1 cellular context compared by ENCODE assay signal in the genomic region with DNA sequence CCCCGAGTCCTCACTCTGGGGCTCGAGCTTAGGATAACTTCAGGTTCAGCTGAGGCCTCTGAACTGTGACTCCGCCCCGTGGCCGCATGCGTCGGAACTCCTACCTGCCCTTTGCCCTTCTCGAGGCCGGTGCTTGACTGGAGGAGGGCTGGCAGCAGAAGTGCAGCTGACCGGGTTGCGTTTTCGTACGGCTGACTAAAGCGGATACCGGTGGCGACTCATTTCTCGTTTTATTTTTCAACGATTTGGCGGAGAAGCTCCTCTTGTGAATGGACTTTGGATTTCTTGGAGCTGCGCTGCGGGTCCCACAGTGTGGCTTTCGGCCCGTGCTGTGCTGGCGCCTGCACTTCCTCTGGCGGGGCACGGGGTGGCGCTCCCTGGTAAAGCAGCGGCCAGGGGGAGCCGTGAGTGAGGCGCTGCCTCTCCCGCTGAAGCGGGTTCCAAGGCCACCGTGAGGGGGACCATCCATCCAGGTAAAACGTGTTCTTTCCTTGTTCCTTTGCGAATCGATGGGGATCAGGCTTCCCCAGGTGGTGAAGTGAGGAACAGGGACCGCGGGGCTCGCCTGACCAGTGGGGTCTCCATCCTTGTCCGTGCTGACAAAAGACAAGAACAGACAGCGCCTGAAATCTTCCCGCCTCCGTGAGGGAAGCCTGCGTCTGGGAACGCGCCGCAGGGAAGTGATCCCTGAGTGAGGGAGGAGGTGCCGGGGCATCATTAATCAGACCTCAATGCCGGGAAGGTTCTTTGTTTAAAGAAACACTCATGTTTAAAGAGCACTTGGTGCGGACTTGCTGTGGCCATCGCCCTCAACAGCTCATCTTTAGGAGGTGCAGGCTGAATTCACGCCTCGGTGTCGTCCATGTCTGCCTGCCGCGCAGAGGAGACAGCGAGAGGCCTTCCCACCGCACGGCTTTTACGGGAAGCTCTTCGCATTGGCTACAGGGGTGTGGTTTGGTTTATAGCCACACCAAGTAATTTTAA.
TF ChIP-seq lines count a peak whose summit lies in the region.

No MANE protein-coding gene starts in this region.

TF ChIP-seq in HepG2, 621 proteins besides CTCF, POLR2A, EP300 and RAD21 (continued from another document and continues in another):
- TF ChIP-seq, protein P1, sequence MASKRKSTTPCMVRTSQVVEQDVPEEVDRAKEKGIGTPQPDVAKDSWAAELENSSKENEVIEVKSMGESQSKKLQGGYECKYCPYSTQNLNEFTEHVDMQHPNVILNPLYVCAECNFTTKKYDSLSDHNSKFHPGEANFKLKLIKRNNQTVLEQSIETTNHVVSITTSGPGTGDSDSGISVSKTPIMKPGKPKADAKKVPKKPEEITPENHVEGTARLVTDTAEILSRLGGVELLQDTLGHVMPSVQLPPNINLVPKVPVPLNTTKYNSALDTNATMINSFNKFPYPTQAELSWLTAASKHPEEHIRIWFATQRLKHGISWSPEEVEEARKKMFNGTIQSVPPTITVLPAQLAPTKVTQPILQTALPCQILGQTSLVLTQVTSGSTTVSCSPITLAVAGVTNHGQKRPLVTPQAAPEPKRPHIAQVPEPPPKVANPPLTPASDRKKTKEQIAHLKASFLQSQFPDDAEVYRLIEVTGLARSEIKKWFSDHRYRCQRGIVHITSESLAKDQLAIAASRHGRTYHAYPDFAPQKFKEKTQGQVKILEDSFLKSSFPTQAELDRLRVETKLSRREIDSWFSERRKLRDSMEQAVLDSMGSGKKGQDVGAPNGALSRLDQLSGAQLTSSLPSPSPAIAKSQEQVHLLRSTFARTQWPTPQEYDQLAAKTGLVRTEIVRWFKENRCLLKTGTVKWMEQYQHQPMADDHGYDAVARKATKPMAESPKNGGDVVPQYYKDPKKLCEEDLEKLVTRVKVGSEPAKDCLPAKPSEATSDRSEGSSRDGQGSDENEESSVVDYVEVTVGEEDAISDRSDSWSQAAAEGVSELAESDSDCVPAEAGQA (IDR thresholded peaks at IDR 0.05; ENCODE audit: low read depth) = peak; percentile 55; the same call in 1 of the 2 replicates
- TF ChIP-seq, protein P1 (CRISPR knock-in tag; IDR thresholded peaks at IDR 0.05; ENCODE audit: borderline replicate concordance) = no peak
- TF ChIP-seq ZMYM2 (CRISPR knock-in tag; IDR thresholded peaks at IDR 0.05) (peak; percentile 21; the same call in 1 of the 2 replicates), TBX3 (IDR thresholded peaks at IDR 0.05; ENCODE audit: borderline replicate concordance) (no peak; the same call in 1 of the 2 replicates), ZBTB7A (CRISPR knock-in tag; IDR thresholded peaks at IDR 0.05) (peak; percentile 88), ZNF160 (CRISPR knock-in tag; IDR thresholded peaks at IDR 0.05) (0 out of 2 replicates have a peak, but pooled peaks have one; percentile 29), ZNF460 (CRISPR knock-in tag; IDR thresholded peaks at IDR 0.05; ENCODE audit: borderline replicate concordance) (no peak), ZNF691 (CRISPR knock-in tag; IDR thresholded peaks at IDR 0.05; ENCODE audit: borderline replicate concordance, low read depth) (peak; percentile 93), ERF (CRISPR knock-in tag; IDR thresholded peaks at IDR 0.05) (peak; percentile 65; the same call in 1 of the 2 replicates), ZNF251 (CRISPR knock-in tag; IDR thresholded peaks at IDR 0.05) (no peak), ZSCAN30 (CRISPR knock-in tag; IDR thresholded peaks at IDR 0.05) (no peak; the same call in 1 of the 2 replicates), RARG (CRISPR knock-in tag; IDR thresholded peaks at IDR 0.05; ENCODE audit: low read depth) (0 out of 2 replicates have a peak, but pooled peaks have one; percentile 52), XRCC5 (optimal IDR thresholded peaks at IDR 0.05; ENCODE audit: low read length) (peak; percentile 86), CCDC6 (CRISPR knock-in tag; IDR thresholded peaks at IDR 0.05) (peak; percentile 27; the same call in 1 of the 2 replicates), ZBTB42 (CRISPR knock-in tag; IDR thresholded peaks at IDR 0.05) (no peak), ZNF615 (CRISPR knock-in tag; IDR thresholded peaks at IDR 0.05; ENCODE audit: borderline replicate concordance) (0 out of 2 replicates have a peak, but pooled peaks have one; percentile 17), MIXL1 (CRISPR knock-in tag; IDR thresholded peaks at IDR 0.05) (no peak), RARA (CRISPR knock-in tag; IDR thresholded peaks at IDR 0.05) (peak; percentile 68), ZHX1 (CRISPR knock-in tag; IDR thresholded peaks at IDR 0.05; ENCODE audit: low read depth) (0 out of 2 replicates have a peak, but pooled peaks have one; percentile 37), ISL2 (CRISPR knock-in tag; IDR thresholded peaks at IDR 0.05) (peak; percentile 60; the same call in 1 of the 2 replicates), RBFOX2 (IDR thresholded peaks at IDR 0.05; ENCODE audit: low read depth, low read length) (peak; percentile 68; the same call in 1 of the 2 replicates), HIVEP1 (CRISPR knock-in tag; IDR thresholded peaks at IDR 0.05) (peak; percentile 66), ZNF713 (CRISPR knock-in tag; IDR thresholded peaks at IDR 0.05) (no peak; the same call in 1 of the 2 replicates), NFYC (CRISPR knock-in tag; IDR thresholded peaks at IDR 0.05) (no peak; the same call in 1 of the 2 replicates), SRY (CRISPR knock-in tag; IDR thresholded peaks at IDR 0.05) (peak; percentile 81), DZIP1 (CRISPR knock-in tag; IDR thresholded peaks at IDR 0.05) (0 out of 2 replicates have a peak, but pooled peaks have one; percentile 40), FLYWCH1 (CRISPR knock-in tag; IDR thresholded peaks at IDR 0.05) (peak; percentile 17; the same call in 1 of the 2 replicates), ZNF3 (CRISPR knock-in tag; IDR thresholded peaks at IDR 0.05) (no peak), HOMEZ (CRISPR knock-in tag; IDR thresholded peaks at IDR 0.05; ENCODE audit: low read depth) (0 out of 2 replicates have a peak, but pooled peaks have one; percentile 71), KLF15 (CRISPR knock-in tag; IDR thresholded peaks at IDR 0.05; ENCODE audit: borderline replicate concordance) (peak; percentile 30; the same call in 1 of the 2 replicates), ZNF547 (CRISPR knock-in tag; IDR thresholded peaks at IDR 0.05) (peak; percentile 95), ELF3 (CRISPR knock-in tag; IDR thresholded peaks at IDR 0.05) (peak; percentile 50; the same call in 1 of the 2 replicates), NFE2 (CRISPR knock-in tag; IDR thresholded peaks at IDR 0.05) (no peak), YEATS2 (CRISPR knock-in tag; IDR thresholded peaks at IDR 0.05; ENCODE audit: borderline replicate concordance) (no peak; the same call in 1 of the 2 replicates), PRPF4 (IDR thresholded peaks at IDR 0.05; ENCODE audit: low read depth, low read length, poor library complexity, severe bottlenecking) (no peak)
- TF ChIP-seq, protein P2, sequence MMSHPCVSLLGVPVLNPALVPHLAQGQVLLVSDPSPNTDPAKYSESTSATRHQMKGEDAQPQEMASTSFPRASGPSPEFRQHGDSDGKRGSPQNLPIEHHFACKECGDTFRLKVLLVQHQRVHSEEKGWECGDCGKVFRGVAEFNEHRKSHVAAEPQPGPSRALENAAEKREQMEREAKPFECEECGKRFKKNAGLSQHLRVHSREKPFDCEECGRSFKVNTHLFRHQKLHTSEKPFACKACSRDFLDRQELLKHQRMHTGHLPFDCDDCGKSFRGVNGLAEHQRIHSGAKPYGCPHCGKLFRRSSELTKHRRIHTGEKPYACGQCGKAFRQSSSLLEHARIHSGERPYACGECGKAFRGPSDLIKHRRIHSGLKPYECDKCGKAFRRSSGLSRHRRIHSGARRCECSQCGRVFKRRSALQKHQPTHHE (CRISPR knock-in tag; IDR thresholded peaks at IDR 0.05; ENCODE audit: borderline replicate concordance) = no peak; the same call in 1 of the 2 replicates
- TF ChIP-seq, protein P3, sequence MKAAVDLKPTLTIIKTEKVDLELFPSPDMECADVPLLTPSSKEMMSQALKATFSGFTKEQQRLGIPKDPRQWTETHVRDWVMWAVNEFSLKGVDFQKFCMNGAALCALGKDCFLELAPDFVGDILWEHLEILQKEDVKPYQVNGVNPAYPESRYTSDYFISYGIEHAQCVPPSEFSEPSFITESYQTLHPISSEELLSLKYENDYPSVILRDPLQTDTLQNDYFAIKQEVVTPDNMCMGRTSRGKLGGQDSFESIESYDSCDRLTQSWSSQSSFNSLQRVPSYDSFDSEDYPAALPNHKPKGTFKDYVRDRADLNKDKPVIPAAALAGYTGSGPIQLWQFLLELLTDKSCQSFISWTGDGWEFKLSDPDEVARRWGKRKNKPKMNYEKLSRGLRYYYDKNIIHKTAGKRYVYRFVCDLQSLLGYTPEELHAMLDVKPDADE (CRISPR knock-in tag; IDR thresholded peaks at IDR 0.05) = no peak
